8 cellular contexts compared by ENCODE assay signal in genomic region chr7:114922652-114923402, GRCh38. TPM values are rescaled to one million over a fixed set of nuclear protein-coding genes. Genes with fewer than 3 reads are reported as not detected.
DNase-seq lines count a peak whose midpoint lies in the region; ATAC-seq, FAIRE-seq and TF ChIP-seq lines count a peak whose summit lies in the region.

No MANE protein-coding gene starts in this region.

- no peaks in the 10 kb centered on the region for H3K9me3 ChIP-seq in small intestine (ENCODE audit: control insufficient read depth, low read depth)

- no peaks in the 10 kb centered on the region for H3K27me3 ChIP-seq in small intestine (ENCODE audit: control insufficient read depth in 2 of 2, insufficient read depth in 2 of 2, low read length in 2 of 2)

- no peak for TF ChIP-seq CTCF in AG10803 (conservative IDR thresholded peaks at IDR 0.05; ENCODE audit: low read length)

- no peak for FAIRE-seq in small intestine (lab: Jason Lieb, UNC)

- peak; percentile 69 for DNase-seq in AG10803 (ENCODE audit: low read depth)
- peak; percentile 39 for DNase-seq in GM19238 (ENCODE audit: insufficient read length, low spot score)
- peak; percentile 74 for DNase-seq in SK-MEL-5 (ENCODE audit: low read depth, low spot score)
- peak; percentile 80 for DNase-seq in amniotic epithelial cell (ENCODE audit: low read depth)
- peak; percentile 30 for DNase-seq in small intestine
- DNase-seq in NCI-H2196 treated with DMSO at 0.1 percent for 48 hours (lab: John Stamatoyannopoulos, UW; ENCODE audit: unreplicated experiment), result no peak

- H3K4me3 ChIP-seq in AG10803 (ENCODE audit: low read length), result peak overlapping the region; percentile 71
- H3K4me3 ChIP-seq in iPS-11a (ENCODE audit: low read depth, low read length), result peak overlapping the region; percentile 62
- peak overlapping the region; percentile 77 to 90 for H3K4me3 ChIP-seq in small intestine (ENCODE audit: low read depth in 1 of 2, low read length in 2 of 2)

- peaks cover 0 to 4% of the 10 kb centered on the region in 2 donors for H3K4me1 ChIP-seq in small intestine (ENCODE audit: control insufficient read depth in 2 of 2, insufficient read depth in 1 of 2, low read depth in 1 of 2, low read length in 1 of 2)

- peak overlapping the region; percentile 80 to 97 for H3K27ac ChIP-seq in small intestine (ENCODE audit: low read depth in 1 of 2, low read length in 1 of 2)

- H3K36me3 ChIP-seq in small intestine (ENCODE audit: control insufficient read depth in 2 of 2, insufficient read depth in 2 of 2, low read length in 2 of 2), result no peaks in the 10 kb centered on the region

- peak; percentile 25 for ATAC-seq in HG03280 (IDR thresholded peaks at IDR 0.05; ENCODE audit: unreplicated experiment)

- in situ Hi-C loops in SK-MEL-5 (cut with HindIII; ENCODE audit: low pct_unique_long_range_greater_than_20kb, low sequenced_read_pairs), result no loop called here

- 1 to 2% (median 2%) methylated on average over 44 to 51 of the region's 51 CpGs for WGBS in small intestine, 3 donors

RNA-seq across cellular contexts. Expression of gene MDFIC, which starts 0.9 kb away (rescaled TPM):
- 30.8 and 32.4 TPM in 2 replicates for total RNA-seq in SK-MEL-5 (2014; rRNA removed; shearing (Covaris generic))
- 25.1 and 31.9 TPM in 2 replicates for polyA plus RNA-seq in SK-MEL-5 (2015; cell fraction: cytosol; rRNA removed)
- 12.1 and 16.5 TPM in 2 replicates for polyA plus RNA-seq in SK-MEL-5 (2015; cell fraction: nucleus; rRNA removed)
- 1 to 10 TPM in 2 of 3 donors, under 1 TPM in 1; 0.67 to 5.1 (median 4.7) TPM for polyA plus RNA-seq in small intestine
